10 cellular contexts compared by ENCODE assay signal in the genomic region with DNA sequence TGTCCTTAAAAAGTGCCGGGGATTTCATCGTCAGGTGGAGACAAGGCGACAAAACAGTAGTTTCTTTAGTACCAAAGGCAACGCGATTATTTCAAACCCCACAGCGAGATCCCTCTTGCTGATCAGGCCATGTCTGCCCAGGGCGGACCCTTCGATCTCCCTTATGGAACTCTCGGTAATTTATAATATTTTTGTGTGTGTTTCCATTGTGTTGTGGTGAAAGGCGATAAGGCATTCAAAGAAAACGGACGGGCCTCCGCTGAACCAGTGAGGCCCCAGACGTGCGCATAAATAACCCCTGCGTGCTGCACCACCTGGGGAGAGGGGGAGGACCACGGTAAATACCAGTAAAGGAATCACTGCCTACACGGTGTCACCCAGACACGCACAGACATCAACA. TPM values are rescaled to one million over a fixed set of nuclear protein-coding genes. Genes with fewer than 3 reads are reported as not detected.
DNase-seq lines count a peak whose midpoint lies in the region; ATAC-seq and TF ChIP-seq lines count a peak whose summit lies in the region.
"Had no signal": no experiment of that assay in that cellular context is flagged by ENCODE, and none has a peak within 500 bp of the region (broad histone marks: within the 10 kb centered on the region; RNA-seq: fewer than 3 reads in every experiment).

No MANE protein-coding gene starts in this region.

- peak overlapping the region; percentile 64 for H3K4me3 Mint-ChIP-seq in central memory CD8-positive, alpha-beta T cell
- peak overlapping the region; percentile 50 for H3K4me3 Mint-ChIP-seq in neural crest cell

- DNase-seq in DMS53 (lab: John Stamatoyannopoulos, UW) (peak; percentile 91), DMS53 treated with DMSO at 0.1 percent for 48 hours (lab: John Stamatoyannopoulos, UW; ENCODE audit: unreplicated experiment) (no peak), NCI-H1930 (lab: John Stamatoyannopoulos, UW) (peak; percentile 66 to 68), neural crest cell (ENCODE audit: low read depth, low spot score) (no peak), LoVo (ENCODE audit: low spot score) (no peak)
- DNase-seq in central memory CD8-positive, alpha-beta T cell (ENCODE audit: low spot score in 2 of 2) = no peak
- no peak for DNase-seq in activated CD4-positive, CD25-positive, alpha-beta regulatory T cell (lab: John Stamatoyannopoulos, UW)

- peak overlapping the region; percentile 29 for H3K27ac Mint-ChIP-seq in central memory CD8-positive, alpha-beta T cell (ENCODE audit: low read depth)
- H3K27ac Mint-ChIP-seq in neural crest cell (ENCODE audit: unreplicated experiment) = no peak overlapping the region

- H3K27me3 Mint-ChIP-seq in central memory CD8-positive, alpha-beta T cell = peaks cover 78% of the 10 kb centered on the region
- peaks cover 89% of the 10 kb centered on the region for H3K27me3 Mint-ChIP-seq in neural crest cell (ENCODE audit: low read depth)

- H3K9me3 Mint-ChIP-seq in central memory CD8-positive, alpha-beta T cell = no peaks in the 10 kb centered on the region
- H3K9me3 Mint-ChIP-seq in neural crest cell = no peaks in the 10 kb centered on the region
- H3K9me3 Mint-ChIP-seq: activated naive CD4-positive, alpha-beta T cell treated with anti-CD3 and anti-CD28 coated beads, Interleukin-2, amount 50 U/mL, for 72 hours had no signal

- H3K36me3 Mint-ChIP-seq in central memory CD8-positive, alpha-beta T cell (ENCODE audit: insufficient read depth) = peaks cover 31% of the 10 kb centered on the region
- no peaks in the 10 kb centered on the region for H3K36me3 Mint-ChIP-seq in neural crest cell (ENCODE audit: low read depth)

- TF ChIP-seq CTCF in neural crest cell (conservative IDR thresholded peaks at IDR 0.05) = no peak

- peaks cover 43% of the 10 kb centered on the region for H3K4me1 Mint-ChIP-seq in central memory CD8-positive, alpha-beta T cell
- peaks cover 43% of the 10 kb centered on the region for H3K4me1 Mint-ChIP-seq in neural crest cell

- no peak for ATAC-seq in central memory CD8-positive, alpha-beta T cell (replicated peaks; ENCODE audit: extremely low read depth, poor library complexity, severe bottlenecking)
- ATAC-seq in HG02840 (IDR thresholded peaks at IDR 0.05; ENCODE audit: low FRiP score, unreplicated experiment) = no peak

RNA-seq across cellular contexts. Expression of gene GAD1, which starts 1.4 kb away (rescaled TPM):
- 0.39 and 0.82 TPM in 2 replicates for total RNA-seq in neural crest cell
- total RNA-seq: IMR-90 had no signal

RNA-seq across cellular contexts. Expression of gene ERICH2, which starts 45.1 kb away (rescaled TPM):
- not detected in 2 replicates for total RNA-seq in neural crest cell
- total RNA-seq: activated naive CD4-positive, alpha-beta T cell treated with anti-CD3 and anti-CD28 coated beads, Interleukin-2, amount 50 U/mL, for 72 hours; IMR-90 had no signal

Comparison
In these comparisons a context has a peak if more than half of its experiments do, and no peak if none do; other contexts are left out.
1. DNase-seq: peak in DMS53 (single experiment) and NCI-H1930 (2 of 2); none in DMS53 treated with DMSO at 0.1 percent for 48 hours (single experiment), central memory CD8-positive, alpha-beta T cell (0 of 2), neural crest cell (single experiment), activated CD4-positive, CD25-positive, alpha-beta regulatory T cell (0 of 4) and LoVo (single experiment).